Comparison of ENCODE assay signal across 1 cellular context in genomic region chr2:218687400-218688060, GRCh38.
TF ChIP-seq lines count a peak whose summit lies in the region.

No MANE protein-coding gene starts in this region.

TF ChIP-seq in HepG2, 621 proteins besides CTCF, POLR2A, EP300 and RAD21 (continued from another document):
- TF ChIP-seq SNAPC5 (CRISPR knock-in tag; IDR thresholded peaks at IDR 0.05; ENCODE audit: borderline replicate concordance) (0 out of 2 replicates have a peak, but pooled peaks have one; percentile 8), MIXL1 (CRISPR knock-in tag; IDR thresholded peaks at IDR 0.05) (peak; percentile 93), KMT2B (CRISPR knock-in tag; IDR thresholded peaks at IDR 0.05) (0 out of 2 replicates have a peak, but pooled peaks have one; percentile 31), XRCC5 (optimal IDR thresholded peaks at IDR 0.05; ENCODE audit: low read length) (peak; percentile 88), ERF (CRISPR knock-in tag; IDR thresholded peaks at IDR 0.05) (0 out of 2 replicates have a peak, but pooled peaks have one; percentile 67), FOSL2 (CRISPR knock-in tag; IDR thresholded peaks at IDR 0.05) (0 out of 2 replicates have a peak, but pooled peaks have one; percentile 25), KLF16 (CRISPR knock-in tag; IDR thresholded peaks at IDR 0.05) (peak in 1 of 2 experiments; percentile 49; a peak in 1 of 4 replicates), ZBTB25 (CRISPR knock-in tag; IDR thresholded peaks at IDR 0.05) (0 out of 2 replicates have a peak, but pooled peaks have one; percentile 28), ZNF605 (CRISPR knock-in tag; IDR thresholded peaks at IDR 0.05) (0 out of 2 replicates have a peak, but pooled peaks have one; percentile 23), GATAD2A (CRISPR knock-in tag; IDR thresholded peaks at IDR 0.05) (peak; percentile 62), HDAC2 (CRISPR knock-in tag; IDR thresholded peaks at IDR 0.05) (peak; percentile 34; the same call in 1 of the 2 replicates), RFXAP (CRISPR knock-in tag; IDR thresholded peaks at IDR 0.05; ENCODE audit: borderline replicate concordance) (0 out of 2 replicates have a peak, but pooled peaks have one; percentile 21)
- TF ChIP-seq, protein P1, sequence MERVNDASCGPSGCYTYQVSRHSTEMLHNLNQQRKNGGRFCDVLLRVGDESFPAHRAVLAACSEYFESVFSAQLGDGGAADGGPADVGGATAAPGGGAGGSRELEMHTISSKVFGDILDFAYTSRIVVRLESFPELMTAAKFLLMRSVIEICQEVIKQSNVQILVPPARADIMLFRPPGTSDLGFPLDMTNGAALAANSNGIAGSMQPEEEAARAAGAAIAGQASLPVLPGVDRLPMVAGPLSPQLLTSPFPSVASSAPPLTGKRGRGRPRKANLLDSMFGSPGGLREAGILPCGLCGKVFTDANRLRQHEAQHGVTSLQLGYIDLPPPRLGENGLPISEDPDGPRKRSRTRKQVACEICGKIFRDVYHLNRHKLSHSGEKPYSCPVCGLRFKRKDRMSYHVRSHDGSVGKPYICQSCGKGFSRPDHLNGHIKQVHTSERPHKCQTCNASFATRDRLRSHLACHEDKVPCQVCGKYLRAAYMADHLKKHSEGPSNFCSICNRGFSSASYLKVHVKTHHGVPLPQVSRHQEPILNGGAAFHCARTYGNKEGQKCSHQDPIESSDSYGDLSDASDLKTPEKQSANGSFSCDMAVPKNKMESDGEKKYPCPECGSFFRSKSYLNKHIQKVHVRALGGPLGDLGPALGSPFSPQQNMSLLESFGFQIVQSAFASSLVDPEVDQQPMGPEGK (CRISPR knock-in tag; IDR thresholded peaks at IDR 0.05): peak; percentile 58
